Comparison of ENCODE assay signal across 11 cellular contexts in genomic region chr21:41477641-41478318, GRCh38. TPM values are rescaled to one million over a fixed set of nuclear protein-coding genes. Genes with fewer than 3 reads are reported as not detected.
DNase-seq lines count a peak whose midpoint lies in the region; ATAC-seq and TF ChIP-seq lines count a peak whose summit lies in the region.
"Had no signal": no experiment of that assay in that cellular context is flagged by ENCODE, and none has a peak within 500 bp of the region (broad histone marks: within the 10 kb centered on the region; RNA-seq: fewer than 3 reads in every experiment).

No MANE protein-coding gene starts in this region.

- H3K9me3 ChIP-seq in osteoblast (ENCODE audit: low read depth, low read length) = no peaks in the 10 kb centered on the region
- H3K9me3 ChIP-seq: psoas muscle had no signal

- no peak for TF ChIP-seq CTCF in osteoblast (IDR thresholded peaks at IDR 0.05; ENCODE audit: extremely low read depth, low read depth, low read length)

- peak; percentile 67 for DNase-seq in DMS79 treated with DMSO at 0.1 percent for 48 hours (lab: John Stamatoyannopoulos, UW)
- peak; percentile 68 for DNase-seq in NCI-H2196 (lab: John Stamatoyannopoulos, UW; ENCODE audit: unreplicated experiment)
- peak; percentile 92 for DNase-seq in foreskin melanocyte
- peak; percentile 77 for DNase-seq in osteoblast (ENCODE audit: insufficient read length, low spot score, missing footprints)
- DNase-seq: amniotic stem cell, NCI-H2171 treated with DMSO at 0.1 percent for 48 hours, psoas muscle had no signal

- H3K36me3 ChIP-seq in osteoblast (ENCODE audit: insufficient read depth, low read length) = no peaks in the 10 kb centered on the region

- H2AFZ ChIP-seq in osteoblast (ENCODE audit: low read length) = no peak overlapping the region

- H4K20me1 ChIP-seq in osteoblast (ENCODE audit: insufficient read depth, low read length) = no peaks in the 10 kb centered on the region

- H3K79me2 ChIP-seq in osteoblast (ENCODE audit: insufficient read depth, low read length) = no peaks in the 10 kb centered on the region

- H3K4me2 ChIP-seq in osteoblast (ENCODE audit: insufficient read depth, low read length) = no peak overlapping the region

- no peaks in the 10 kb centered on the region for H3K27me3 ChIP-seq in osteoblast (ENCODE audit: insufficient read depth, low read length)

- peaks cover 15% of the 10 kb centered on the region for H3K4me1 ChIP-seq in osteoblast (ENCODE audit: insufficient read depth, low read length)
- H3K4me1 ChIP-seq: psoas muscle had no signal

- ATAC-seq in GM18520 (IDR thresholded peaks at IDR 0.05; ENCODE audit: unreplicated experiment) (no peak), GM21528 (IDR thresholded peaks at IDR 0.05; ENCODE audit: low FRiP score, unreplicated experiment) (no peak), HG03460 (IDR thresholded peaks at IDR 0.05; ENCODE audit: unreplicated experiment) (no peak), GM18870 (IDR thresholded peaks at IDR 0.05; ENCODE audit: unreplicated experiment) (no peak)
- ATAC-seq: psoas muscle had no signal

- no peak overlapping the region for H3K4me3 ChIP-seq in osteoblast (ENCODE audit: insufficient read depth, low read length)
- H3K4me3 ChIP-seq: psoas muscle had no signal

- H3K27ac ChIP-seq in osteoblast (ENCODE audit: low read depth, low read length) = no peak overlapping the region
- H3K27ac ChIP-seq: psoas muscle had no signal

RNA-seq across cellular contexts. Expression of gene TMPRSS2, which starts 30.2 kb away (rescaled TPM):
- under 0.01 TPM in 1 of 2 replicates, not detected in the other for total RNA-seq in osteoblast

RNA-seq across cellular contexts. Expression of gene MX1, which starts 51.7 kb away (rescaled TPM):
- total RNA-seq in osteoblast = 28.3 and 33.3 TPM in 2 replicates
